9 cellular contexts compared by ENCODE assay signal in genomic region chr3:40504636-40505430, GRCh38. TPM values are rescaled to one million over a fixed set of nuclear protein-coding genes. Genes with fewer than 3 reads are reported as not detected.
DNase-seq lines count a peak whose midpoint lies in the region; ATAC-seq, FAIRE-seq and TF ChIP-seq lines count a peak whose summit lies in the region.
"Had no signal": no experiment of that assay in that cellular context is flagged by ENCODE, and none has a peak within 500 bp of the region (broad histone marks: within the 10 kb centered on the region; RNA-seq: fewer than 3 reads in every experiment).

No MANE protein-coding gene starts in this region.

- H3K9ac ChIP-seq in astrocyte (ENCODE audit: low read length): peak overlapping the region; percentile 15

- H3K27ac ChIP-seq in astrocyte (ENCODE audit: low read depth, low read length) (peak overlapping the region; percentile 73), layer of hippocampus (ENCODE audit: low read depth, low read length) (peak overlapping the region; percentile 66), upper lobe of right lung (peak overlapping the region; percentile 82)

- no peaks in the 10 kb centered on the region for H3K36me3 ChIP-seq in astrocyte (ENCODE audit: insufficient read depth, low read length)
- peaks cover 6% of the 10 kb centered on the region for H3K36me3 ChIP-seq in upper lobe of right lung

- H3K4me1 ChIP-seq in astrocyte (ENCODE audit: insufficient read depth, low read length): peaks cover 19% of the 10 kb centered on the region
- peaks cover 14% of the 10 kb centered on the region for H3K4me1 ChIP-seq in upper lobe of right lung

- peaks cover 8% of the 10 kb centered on the region for H3K4me1 Mint-ChIP-seq in astrocyte (ENCODE audit: low read depth, unreplicated experiment)

- peak; percentile 99 for FAIRE-seq in astrocyte (lab: Jason Lieb, UNC)
- FAIRE-seq: endometrium had no signal

- H3K27me3 Mint-ChIP-seq in astrocyte (ENCODE audit: low read depth, unreplicated experiment): no peaks in the 10 kb centered on the region

- no peaks in the 10 kb centered on the region for H3K9me3 Mint-ChIP-seq in astrocyte (ENCODE audit: unreplicated experiment)

- H3K4me3 Mint-ChIP-seq in astrocyte (ENCODE audit: unreplicated experiment): peak overlapping the region; percentile 92

- H3K27ac Mint-ChIP-seq in astrocyte (ENCODE audit: unreplicated experiment): peak overlapping the region; percentile 21

- intact Hi-C loops in left cardiac atrium (cut with DNase I) (no loop called here), cardiac septum (cut with DNase I) (loop anchor here (1.0 to 5.0 kb wide), 2 partner anchors 28 to 53 kb away; partner anchors contain the start of gene ZNF619), upper lobe of right lung (cut with DNase I) (no loop called here)

- peak overlapping the region; percentile 96 for H3K4me2 ChIP-seq in astrocyte (ENCODE audit: low read length)

- peak; percentile 34 for DNase-seq in left cardiac atrium
- no peak for DNase-seq in cardiac septum (ENCODE audit: low spot score)
- DNase-seq in astrocyte (ENCODE audit: low read depth): peak; percentile 94
- no peak for DNase-seq in upper lobe of right lung
- no peak for DNase-seq in NCI-H1417 treated with DMSO at 0.1 percent for 48 hours (lab: John Stamatoyannopoulos, UW)
- DNase-seq in NCI-H510A (lab: John Stamatoyannopoulos, UW): no peak

- H3K36me3 Mint-ChIP-seq in astrocyte (ENCODE audit: low read depth, unreplicated experiment): no peaks in the 10 kb centered on the region

- no peaks in the 10 kb centered on the region for H3K79me2 ChIP-seq in astrocyte (ENCODE audit: insufficient read depth, low read length)

- H3K4me3 ChIP-seq in astrocyte (ENCODE audit: insufficient read depth, low read depth, low read length): peak overlapping the region; percentile 76
- H3K4me3 ChIP-seq in upper lobe of right lung: peak overlapping the region; percentile 70

- H3K9me3 ChIP-seq in astrocyte (ENCODE audit: insufficient read depth, low read depth, low read length): no peaks in the 10 kb centered on the region
- no peaks in the 10 kb centered on the region for H3K9me3 ChIP-seq in upper lobe of right lung

- H3K27me3 ChIP-seq in astrocyte (ENCODE audit: insufficient read depth, low read length) (no peaks in the 10 kb centered on the region), layer of hippocampus (ENCODE audit: control insufficient read depth, insufficient read depth, low read length) (no peaks in the 10 kb centered on the region), upper lobe of right lung (no peaks in the 10 kb centered on the region)

- no peaks in the 10 kb centered on the region for H4K20me1 ChIP-seq in astrocyte (ENCODE audit: insufficient read depth, low read length)

- ATAC-seq in left cardiac atrium (peak; percentile 58 to 83), upper lobe of right lung (peak; percentile 45), GM18873 (IDR thresholded peaks at IDR 0.05; ENCODE audit: low FRiP score, unreplicated experiment) (no peak)

- TF ChIP-seq CTCF in astrocyte (IDR thresholded peaks at IDR 0.05; ENCODE audit: insufficient read depth, low read depth, low read length) (no peak), upper lobe of right lung (IDR thresholded peaks at IDR 0.05) (no peak)

- no peak overlapping the region for H2AFZ ChIP-seq in astrocyte (ENCODE audit: low read depth, low read length)

RNA-seq across cellular contexts. Expression of gene ZNF620, which starts 1.0 kb away (rescaled TPM):
- total RNA-seq in left cardiac atrium (1 to 10 TPM; 2.5 to 3.3 TPM), cardiac septum (1.5 TPM), astrocyte (2.9 and 4.2 TPM in 2 replicates), upper lobe of right lung (7.0 TPM)

RNA-seq across cellular contexts. Expression of gene ZNF621, which starts 19.9 kb away (rescaled TPM):
- total RNA-seq in left cardiac atrium (10 to 100 TPM; 10.7 to 12.4 TPM), cardiac septum (14.0 TPM), astrocyte (26.6 and 28.9 TPM in 2 replicates), upper lobe of right lung (20.1 TPM)

RNA-seq across cellular contexts. Expression of gene ZNF619, which starts 27.9 kb away (rescaled TPM):
- total RNA-seq in left cardiac atrium (1 to 10 TPM; 3.8 to 4.2 TPM), cardiac septum (3.6 TPM), astrocyte (2.9 and 3.4 TPM in 2 replicates), upper lobe of right lung (6.8 TPM)

RNA-seq across cellular contexts. Expression of gene RPL14, which starts 47.7 kb away (rescaled TPM):
- total RNA-seq in left cardiac atrium (1,000 to 10,000 TPM; 1,044 to 1,097 TPM), cardiac septum (748 TPM), astrocyte (1,485 and 1,706 TPM in 2 replicates), upper lobe of right lung (1,554 TPM)

Comparison
In these comparisons a context has a peak if more than half of its experiments do, and no peak if none do; other contexts are left out.
1. DNase-seq: peak in left cardiac atrium (single experiment) and astrocyte (single experiment); none in cardiac septum (single experiment), upper lobe of right lung (single experiment), NCI-H1417 treated with DMSO at 0.1 percent for 48 hours (single experiment) and NCI-H510A (single experiment).
2. Peak in every context shown above with its lines, with median percentiles within 50 percentile points of each other: H3K27ac ChIP-seq.